Comparison of ENCODE assay signal across 1 cellular context in the genomic region with DNA sequence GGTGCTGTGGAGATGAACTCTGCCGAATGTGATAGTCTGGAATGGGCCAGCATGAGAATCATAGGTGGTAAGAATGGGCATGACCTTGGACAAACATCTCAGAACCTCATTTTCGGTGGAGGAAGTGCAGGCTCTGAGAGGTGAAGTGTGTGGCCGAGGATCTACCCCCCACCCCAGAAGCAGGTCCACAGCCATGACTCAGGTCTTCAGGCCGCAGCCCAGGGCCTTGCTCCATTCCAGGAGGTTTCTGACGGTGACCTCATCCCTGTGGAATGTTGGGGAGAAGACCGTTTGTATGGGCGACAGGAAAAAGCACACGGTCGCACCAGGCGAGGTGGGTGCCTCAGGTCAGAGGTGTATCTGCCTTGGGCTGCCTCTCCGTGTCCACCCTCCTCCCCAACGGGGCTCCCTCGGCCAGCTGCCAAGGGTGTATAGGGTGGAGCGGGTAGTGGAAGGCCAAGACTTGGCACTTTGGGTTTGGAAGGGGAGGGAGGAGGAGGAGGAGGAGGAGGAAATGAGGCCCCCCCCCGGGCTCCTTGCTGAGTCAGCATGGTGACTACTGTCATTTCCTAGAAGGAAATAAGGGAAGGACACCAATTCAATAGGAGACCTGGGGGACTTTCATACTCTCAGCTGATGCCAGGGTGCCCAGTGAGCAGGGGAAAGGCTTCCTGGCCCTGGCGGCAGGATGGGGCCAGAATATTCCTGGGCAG.
TF ChIP-seq lines count a peak whose summit lies in the region.

No MANE protein-coding gene starts in this region.

TF ChIP-seq in HCT116, 20 proteins besides CTCF, POLR2A, EP300 and RAD21 (continued from another document):
- TF ChIP-seq, protein P1, sequence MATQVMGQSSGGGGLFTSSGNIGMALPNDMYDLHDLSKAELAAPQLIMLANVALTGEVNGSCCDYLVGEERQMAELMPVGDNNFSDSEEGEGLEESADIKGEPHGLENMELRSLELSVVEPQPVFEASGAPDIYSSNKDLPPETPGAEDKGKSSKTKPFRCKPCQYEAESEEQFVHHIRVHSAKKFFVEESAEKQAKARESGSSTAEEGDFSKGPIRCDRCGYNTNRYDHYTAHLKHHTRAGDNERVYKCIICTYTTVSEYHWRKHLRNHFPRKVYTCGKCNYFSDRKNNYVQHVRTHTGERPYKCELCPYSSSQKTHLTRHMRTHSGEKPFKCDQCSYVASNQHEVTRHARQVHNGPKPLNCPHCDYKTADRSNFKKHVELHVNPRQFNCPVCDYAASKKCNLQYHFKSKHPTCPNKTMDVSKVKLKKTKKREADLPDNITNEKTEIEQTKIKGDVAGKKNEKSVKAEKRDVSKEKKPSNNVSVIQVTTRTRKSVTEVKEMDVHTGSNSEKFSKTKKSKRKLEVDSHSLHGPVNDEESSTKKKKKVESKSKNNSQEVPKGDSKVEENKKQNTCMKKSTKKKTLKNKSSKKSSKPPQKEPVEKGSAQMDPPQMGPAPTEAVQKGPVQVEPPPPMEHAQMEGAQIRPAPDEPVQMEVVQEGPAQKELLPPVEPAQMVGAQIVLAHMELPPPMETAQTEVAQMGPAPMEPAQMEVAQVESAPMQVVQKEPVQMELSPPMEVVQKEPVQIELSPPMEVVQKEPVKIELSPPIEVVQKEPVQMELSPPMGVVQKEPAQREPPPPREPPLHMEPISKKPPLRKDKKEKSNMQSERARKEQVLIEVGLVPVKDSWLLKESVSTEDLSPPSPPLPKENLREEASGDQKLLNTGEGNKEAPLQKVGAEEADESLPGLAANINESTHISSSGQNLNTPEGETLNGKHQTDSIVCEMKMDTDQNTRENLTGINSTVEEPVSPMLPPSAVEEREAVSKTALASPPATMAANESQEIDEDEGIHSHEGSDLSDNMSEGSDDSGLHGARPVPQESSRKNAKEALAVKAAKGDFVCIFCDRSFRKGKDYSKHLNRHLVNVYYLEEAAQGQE (IDR thresholded peaks at IDR 0.05; ENCODE audit: low read depth): no peak
- TF ChIP-seq, protein P2, sequence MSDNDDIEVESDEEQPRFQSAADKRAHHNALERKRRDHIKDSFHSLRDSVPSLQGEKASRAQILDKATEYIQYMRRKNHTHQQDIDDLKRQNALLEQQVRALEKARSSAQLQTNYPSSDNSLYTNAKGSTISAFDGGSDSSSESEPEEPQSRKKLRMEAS (IDR thresholded peaks at IDR 0.05): peak; percentile 87
- TF ChIP-seq ZNF274 (IDR thresholded peaks at IDR 0.05; ENCODE audit: low read depth, low read length): no peak
- no peak for TF ChIP-seq EZH2 (IDR thresholded peaks at IDR 0.05)
- peak; percentile 19 for TF ChIP-seq TCF7L2 (IDR thresholded peaks at IDR 0.05; ENCODE audit: borderline replicate concordance, extremely low read depth, insufficient read depth, insufficient read length)
